ENCODE assay signal across 8 cellular contexts in the genomic region with DNA sequence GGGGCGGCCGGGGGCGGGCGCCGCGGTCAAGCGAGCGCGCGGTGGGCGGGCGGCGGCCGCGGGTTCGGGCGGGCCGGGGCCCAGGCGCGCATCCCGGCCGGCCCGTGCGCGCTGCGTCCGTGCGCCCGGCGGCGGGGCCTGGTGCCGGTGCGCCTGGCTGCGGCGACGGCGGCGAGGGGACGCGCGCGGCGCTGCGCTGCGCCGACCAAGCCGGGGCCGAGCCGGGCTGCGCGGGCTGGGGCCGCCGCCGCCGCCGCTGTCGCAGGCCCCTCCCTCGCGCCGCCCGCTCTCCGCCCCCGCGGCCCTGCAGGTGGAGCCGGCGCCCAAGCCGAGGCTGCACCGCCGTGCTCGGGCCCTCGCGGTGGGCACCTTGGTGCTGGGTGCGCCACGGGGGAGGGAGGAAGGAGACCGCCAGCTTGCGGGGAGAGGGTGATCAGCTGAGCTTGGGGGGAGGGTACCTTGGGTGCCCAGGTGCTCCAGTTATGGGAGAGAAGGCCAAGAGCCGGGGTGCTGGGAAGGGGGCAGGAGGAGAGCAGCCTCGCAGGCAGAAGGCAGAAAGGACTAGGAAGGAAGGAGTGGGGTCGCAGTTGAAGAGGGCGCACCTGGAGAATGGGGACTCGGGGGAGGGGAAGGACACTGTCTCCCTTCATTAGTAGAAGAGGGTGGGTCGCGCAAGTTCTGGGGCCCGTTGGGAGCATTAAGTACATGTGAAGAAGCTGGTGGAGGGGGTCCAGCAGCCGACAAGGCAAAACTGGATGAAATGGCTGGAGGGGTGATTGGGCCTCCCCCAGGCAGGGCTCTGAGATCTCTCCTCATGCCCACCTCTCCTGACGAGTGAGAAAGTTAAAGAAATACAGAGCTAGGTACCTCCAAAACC. TPM values are rescaled to one million over a fixed set of nuclear protein-coding genes. Genes with fewer than 3 reads are reported as not detected.
A peak's percentile ranks its signal among the peaks of the same experiment; 100 is the strongest.
DNase-seq lines count a peak whose midpoint lies in the region; ATAC-seq and TF ChIP-seq lines count a peak whose summit lies in the region.

A gene (minus strand): TSS at position 228 of the 877 bp plus-strand sequence. CDS start 385 bp downstream, outside the sequence.

- DNase-seq in A172 (ENCODE audit: low spot score) (no peak), GM23338 (ENCODE audit: low spot score) (peak; percentile 62), breast epithelium (ENCODE audit: low spot score in 2 of 2) (peak in 1 of 2 donors; percentile 37), right lobe of liver (peak in 1 of 3 donors; percentile 29), SIG-M5 (lab: John Stamatoyannopoulos, UW) (no peak), GOT3 (lab: John Stamatoyannopoulos, UW) (no peak)

- WGBS in right lobe of liver (ENCODE audit: insufficient coverage, low coverage, low lambda C conversion rate, missing lambda C conversion rate): 9% methylated on average over 14 of the region's 86 CpGs

- H3K9me3 ChIP-seq in breast epithelium (no peaks in the 10 kb centered on the region), right lobe of liver (no peaks in the 10 kb centered on the region)

- no peak within 1 kb of the TSS for H3K27ac ChIP-seq in GM23338 (ENCODE audit: low read depth)
- no peak within 1 kb of the TSS for H3K27ac ChIP-seq in breast epithelium
- no peak within 1 kb of the TSS for H3K27ac ChIP-seq in right lobe of liver

- H2AFZ ChIP-seq in GM23338: peak within 1 kb of the TSS; percentile 95; the same call in 1 of the 2 replicates

- intact Hi-C loops in breast epithelium (cut with DNase I; ENCODE audit: low total_unique reads) (no loop called here), right lobe of liver (cut with DNase I) (no loop called here)

- peaks cover 52% of the 10 kb centered on the region for H3K27me3 Mint-ChIP-seq in GM23338 (ENCODE audit: insufficient read depth, low read depth, poor library complexity)

- no peaks in the 10 kb centered on the region for H3K79me2 ChIP-seq in GM23338 (replicated peaks; ENCODE audit: insufficient read depth)

- peak within 1 kb of the TSS; percentile 68 for H3K4me3 ChIP-seq in GM23338
- H3K4me3 ChIP-seq in breast epithelium: peak within 1 kb of the TSS in 2 of 3 donors; percentile 24 to 72
- no peak within 1 kb of the TSS for H3K4me3 ChIP-seq in right lobe of liver

- H3K4me2 ChIP-seq in GM23338: peak within 1 kb of the TSS; percentile 87

- peaks cover 19% of the 10 kb centered on the region for H3K4me1 ChIP-seq in GM23338 (ENCODE audit: insufficient read depth)
- H3K4me1 ChIP-seq in breast epithelium: peaks cover 0 to 6% of the 10 kb centered on the region in 2 donors
- peaks cover 0 to 12% (median 0%) of the 10 kb centered on the region in 4 donors for H3K4me1 ChIP-seq in right lobe of liver

- peak; percentile 55 for ATAC-seq in GM23338
- peak in 3 of 4 donors; percentile 26 to 57 (median 38) for ATAC-seq in right lobe of liver
- ATAC-seq in HG03108 (IDR thresholded peaks at IDR 0.05; ENCODE audit: unreplicated experiment): no peak
- no peak for ATAC-seq in HG02759 (IDR thresholded peaks at IDR 0.05; ENCODE audit: unreplicated experiment)

- H4K20me1 ChIP-seq in GM23338 (replicated peaks; ENCODE audit: insufficient read depth): no peaks in the 10 kb centered on the region

- H3K4me3 Mint-ChIP-seq in GM23338: peak within 1 kb of the TSS; percentile 77

- no peak within 1 kb of the TSS for H3K27ac Mint-ChIP-seq in GM23338

- H3K36me3 Mint-ChIP-seq in GM23338 (ENCODE audit: low read depth): no peaks in the 10 kb centered on the region

- H3F3A ChIP-seq in GM23338 (replicated peaks; ENCODE audit: low read depth): no peaks in the 10 kb centered on the region

- TF ChIP-seq POLR2A in breast epithelium (IDR thresholded peaks at IDR 0.05) (no peak), right lobe of liver (IDR thresholded peaks at IDR 0.05) (no peak)

- H3K9me3 Mint-ChIP-seq in GM23338: no peaks in the 10 kb centered on the region; the same call in 2 of the 3 replicates

- 0 out of 4 replicates have a peak, but pooled peaks of 1 of the 2 experiments have one; percentile 2 for TF ChIP-seq CTCF in GM23338 (conservative IDR thresholded peaks at IDR 0.05; ENCODE audit: low read depth in 2 of 2)
- TF ChIP-seq CTCF in breast epithelium (IDR thresholded peaks at IDR 0.05): no peak
- no peak for TF ChIP-seq CTCF in right lobe of liver (IDR thresholded peaks at IDR 0.05)

- no peaks in the 10 kb centered on the region for H3K36me3 ChIP-seq in GM23338 (ENCODE audit: insufficient read depth)
- H3K36me3 ChIP-seq in breast epithelium: no peaks in the 10 kb centered on the region
- H3K36me3 ChIP-seq in right lobe of liver: no peaks in the 10 kb centered on the region

- H3K27me3 ChIP-seq in GM23338 (ENCODE audit: insufficient read depth): peaks cover 54% of the 10 kb centered on the region
- peaks cover 3 to 66% of the 10 kb centered on the region in 2 donors for H3K27me3 ChIP-seq in breast epithelium
- peaks cover 0 to 8% of the 10 kb centered on the region in 2 donors for H3K27me3 ChIP-seq in right lobe of liver

- no peaks in the 10 kb centered on the region for H3K9me2 ChIP-seq in GM23338 (ENCODE audit: insufficient read depth)

- H3K4me1 Mint-ChIP-seq in GM23338: peaks cover 17% of the 10 kb centered on the region

TF ChIP-seq in GM23338, 12 proteins besides CTCF, POLR2A, EP300 and RAD21:
- TF ChIP-seq POLR2AphosphoS5 (IDR thresholded peaks at IDR 0.05; ENCODE audit: low read depth) (peak; percentile 50), ZNF114 (CRISPR knock-in tag; IDR thresholded peaks at IDR 0.05) (no peak), EZH2 (IDR thresholded peaks at IDR 0.05; ENCODE audit: low read depth, unreplicated experiment) (peak; percentile 36), CREB1 (CRISPR knock-in tag; IDR thresholded peaks at IDR 0.05; ENCODE audit: low read depth) (no peak)
- TF ChIP-seq, protein P1, sequence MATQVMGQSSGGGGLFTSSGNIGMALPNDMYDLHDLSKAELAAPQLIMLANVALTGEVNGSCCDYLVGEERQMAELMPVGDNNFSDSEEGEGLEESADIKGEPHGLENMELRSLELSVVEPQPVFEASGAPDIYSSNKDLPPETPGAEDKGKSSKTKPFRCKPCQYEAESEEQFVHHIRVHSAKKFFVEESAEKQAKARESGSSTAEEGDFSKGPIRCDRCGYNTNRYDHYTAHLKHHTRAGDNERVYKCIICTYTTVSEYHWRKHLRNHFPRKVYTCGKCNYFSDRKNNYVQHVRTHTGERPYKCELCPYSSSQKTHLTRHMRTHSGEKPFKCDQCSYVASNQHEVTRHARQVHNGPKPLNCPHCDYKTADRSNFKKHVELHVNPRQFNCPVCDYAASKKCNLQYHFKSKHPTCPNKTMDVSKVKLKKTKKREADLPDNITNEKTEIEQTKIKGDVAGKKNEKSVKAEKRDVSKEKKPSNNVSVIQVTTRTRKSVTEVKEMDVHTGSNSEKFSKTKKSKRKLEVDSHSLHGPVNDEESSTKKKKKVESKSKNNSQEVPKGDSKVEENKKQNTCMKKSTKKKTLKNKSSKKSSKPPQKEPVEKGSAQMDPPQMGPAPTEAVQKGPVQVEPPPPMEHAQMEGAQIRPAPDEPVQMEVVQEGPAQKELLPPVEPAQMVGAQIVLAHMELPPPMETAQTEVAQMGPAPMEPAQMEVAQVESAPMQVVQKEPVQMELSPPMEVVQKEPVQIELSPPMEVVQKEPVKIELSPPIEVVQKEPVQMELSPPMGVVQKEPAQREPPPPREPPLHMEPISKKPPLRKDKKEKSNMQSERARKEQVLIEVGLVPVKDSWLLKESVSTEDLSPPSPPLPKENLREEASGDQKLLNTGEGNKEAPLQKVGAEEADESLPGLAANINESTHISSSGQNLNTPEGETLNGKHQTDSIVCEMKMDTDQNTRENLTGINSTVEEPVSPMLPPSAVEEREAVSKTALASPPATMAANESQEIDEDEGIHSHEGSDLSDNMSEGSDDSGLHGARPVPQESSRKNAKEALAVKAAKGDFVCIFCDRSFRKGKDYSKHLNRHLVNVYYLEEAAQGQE (IDR thresholded peaks at IDR 0.05; ENCODE audit: unreplicated experiment): no peak
TF ChIP-seq in GM23338: peak in this region for 2.

RNA-seq across cellular contexts. Expression of the gene that starts here (rescaled TPM):
- total RNA-seq in A172 (2014; rRNA removed; shearing (Covaris generic)): 6.7 and 10.6 TPM in 2 replicates
- total RNA-seq in GM23338 (2014; rRNA removed; shearing (Covaris generic)): 7.6 and 9.2 TPM in 2 replicates
- 0.77 and 1.3 TPM in 2 replicates for polyA plus RNA-seq in GM23338 (2016; fragmentation: Nextera tagmentation; extraction: Ambion mirVana)
- total RNA-seq in breast epithelium (under 1 TPM; 0.16 to 0.66 (median 0.44) TPM), right lobe of liver (under 1 TPM in 2 of 6 experiments, not detected in 4; 0.12 to 0.27 TPM)

Comparison
In these comparisons a context has a peak if more than half of its experiments do, and no peak if none do; other contexts are left out.
1. Peak in ATAC-seq in right lobe of liver; RNA of the gene not detected or under 1 TPM.
2. H3K4me3 ChIP-seq: peak in GM23338 (single experiment) and breast epithelium (2 of 3); none in right lobe of liver (0 of 3).